Comparison of ENCODE assay signal across 25 cellular contexts in genomic region chr17:70776446-70776845, GRCh38.
"Had no signal": no experiment of that assay in that cellular context is flagged by ENCODE, and none has a peak within 500 bp of the region (broad histone marks: within the 10 kb centered on the region; RNA-seq: fewer than 3 reads in every experiment).

No MANE protein-coding gene starts in this region.

- H3K27me3 ChIP-seq: ascending aorta, cardiac muscle cell, Peyer's patch, SJSA1 had no signal

- H3K9me3 ChIP-seq: ascending aorta, Peyer's patch, SJSA1 had no signal

- H3K4me3 ChIP-seq: ascending aorta, cardiac muscle cell, K562, Peyer's patch, SJSA1 had no signal

- H3K4me1 ChIP-seq: ascending aorta, Peyer's patch, SJSA1 had no signal

- H3K36me3 ChIP-seq: ascending aorta, cardiac muscle cell, Peyer's patch, SJSA1, WERI-Rb-1 had no signal

- DNase-seq: activated CD4-positive, alpha-beta T cell treated with anti-CD3 and anti-CD28 coated beads for 1 hour; activated CD4-positive, alpha-beta T cell treated with anti-CD3 and anti-CD28 coated beads for 48 hours; activated CD4-positive, CD25-positive, alpha-beta regulatory T cell; activated CD8-positive, alpha-beta T cell treated with anti-CD3 and anti-CD28 coated beads, Interleukin-2, amount 10 ng/mL, durations not matched to agents 7 days and 5 days; activated gamma-delta T cell; activated naive CD4-positive, alpha-beta T cell treated with Interleukin-2 at 50 U/mL for 16 hours; activated naive CD8-positive, alpha-beta T cell treated with anti-CD3 and anti-CD28 coated beads, Interleukin-2, amount 10 ng/mL, durations not matched to agents 7 days and 5 days; activated T-cell treated with anti-CD3 and anti-CD28 coated beads, Interleukin-2, amount 50 U/mL, for 24 hours; amygdala; NCI-H1105; NCI-H1694; NCI-H1930; NCI-H2081 treated with DMSO at 0.1 percent for 48 hours; NCI-H226; NCI-H446 treated with DMSO at 0.1 percent for 48 hours; PC-3; Peyer's patch; Right ventricle myocardium superior; SW 1271; T1000; WERI-Rb-1 had no signal

- H3K27ac ChIP-seq: ascending aorta, cardiac muscle cell, Peyer's patch, SJSA1, WERI-Rb-1 had no signal

- ATAC-seq: activated CD8-positive, alpha-beta T cell treated with anti-CD3 and anti-CD28 coated beads, Interleukin-2, amount 10 ng/mL, durations not matched to agents 7 days and 5 days; K562; PC-3 had no signal
